13 cellular contexts compared by ENCODE assay signal in genomic region chr7:127404282-127405049, GRCh38. TPM values are rescaled to one million over a fixed set of nuclear protein-coding genes. Genes with fewer than 3 reads are reported as not detected.
DNase-seq lines count a peak whose midpoint lies in the region; ATAC-seq and FAIRE-seq lines count a peak whose summit lies in the region.
"Had no signal": no experiment of that assay in that cellular context is flagged by ENCODE, and none has a peak within 500 bp of the region (broad histone marks: within the 10 kb centered on the region; RNA-seq: fewer than 3 reads in every experiment).

No MANE protein-coding gene starts in this region.

- no peaks in the 10 kb centered on the region for H3K27me3 Mint-ChIP-seq in activated naive CD4-positive, alpha-beta T cell treated with anti-CD3 and anti-CD28 coated beads, Interleukin-2, amount 50 U/mL, for 24 hours
- no peaks in the 10 kb centered on the region for H3K27me3 Mint-ChIP-seq in stimulated activated naive CD8-positive, alpha-beta T cell treated with anti-CD3 and anti-CD28 coated beads, Interleukin-15, Interleukin-2, amounts not matched to agents 100 ng/mL and 50 ng/mL, for 24 hours

- H3K36me3 Mint-ChIP-seq in activated naive CD4-positive, alpha-beta T cell treated with anti-CD3 and anti-CD28 coated beads, Interleukin-2, amount 50 U/mL, for 24 hours: no peaks in the 10 kb centered on the region
- H3K36me3 Mint-ChIP-seq in stimulated activated naive CD8-positive, alpha-beta T cell treated with anti-CD3 and anti-CD28 coated beads, Interleukin-15, Interleukin-2, amounts not matched to agents 100 ng/mL and 50 ng/mL, for 24 hours (ENCODE audit: low read depth): no peaks in the 10 kb centered on the region

- DNase-seq in activated naive CD4-positive, alpha-beta T cell treated with anti-CD3 and anti-CD28 coated beads, Interleukin-2, amount 50 U/mL, for 16 hours: no peak
- DNase-seq in NCI-H2196 (lab: John Stamatoyannopoulos, UW; ENCODE audit: unreplicated experiment) (no peak), H7 (no peak), RCC 7860 (ENCODE audit: low spot score) (no peak)
- DNase-seq: AML-193, foreskin fibroblast, NCI-H226, right lobe of liver, upper lobe of left lung had no signal

- H3K9me3 Mint-ChIP-seq in activated naive CD4-positive, alpha-beta T cell treated with anti-CD3 and anti-CD28 coated beads, Interleukin-2, amount 50 U/mL, for 24 hours: no peaks in the 10 kb centered on the region
- no peaks in the 10 kb centered on the region for H3K9me3 Mint-ChIP-seq in stimulated activated naive CD8-positive, alpha-beta T cell treated with anti-CD3 and anti-CD28 coated beads, Interleukin-15, Interleukin-2, amounts not matched to agents 100 ng/mL and 50 ng/mL, for 24 hours

- no peak for FAIRE-seq in RCC 7860 (lab: Jason Lieb, UNC)

- no peak overlapping the region for H3K4me3 ChIP-seq in H7 (ENCODE audit: insufficient read depth, low read depth, low read length)
- H3K4me3 ChIP-seq: right lobe of liver, upper lobe of left lung had no signal

- ATAC-seq in GM21529 (IDR thresholded peaks at IDR 0.05; ENCODE audit: unreplicated experiment) (peak; percentile 74), HG03280 (IDR thresholded peaks at IDR 0.05; ENCODE audit: unreplicated experiment) (peak; percentile 56)

- H3K4me1 Mint-ChIP-seq in activated naive CD4-positive, alpha-beta T cell treated with anti-CD3 and anti-CD28 coated beads, Interleukin-2, amount 50 U/mL, for 24 hours: peaks cover 46% of the 10 kb centered on the region
- peaks cover 24% of the 10 kb centered on the region for H3K4me1 Mint-ChIP-seq in stimulated activated naive CD8-positive, alpha-beta T cell treated with anti-CD3 and anti-CD28 coated beads, Interleukin-15, Interleukin-2, amounts not matched to agents 100 ng/mL and 50 ng/mL, for 24 hours (ENCODE audit: low read depth)

- H3K27me3 ChIP-seq in H7 (ENCODE audit: control insufficient read depth, insufficient read depth, low read length): peaks cover 3% of the 10 kb centered on the region; the same call in 1 of the 2 replicates
- H3K27me3 ChIP-seq: right lobe of liver, upper lobe of left lung had no signal

- H3K4me3 Mint-ChIP-seq in activated naive CD4-positive, alpha-beta T cell treated with anti-CD3 and anti-CD28 coated beads, Interleukin-2, amount 50 U/mL, for 24 hours: peak overlapping the region; percentile 63
- H3K4me3 Mint-ChIP-seq in stimulated activated naive CD8-positive, alpha-beta T cell treated with anti-CD3 and anti-CD28 coated beads, Interleukin-15, Interleukin-2, amounts not matched to agents 100 ng/mL and 50 ng/mL, for 24 hours: peak overlapping the region; percentile 41

- no peaks in the 10 kb centered on the region for H3K36me3 ChIP-seq in H7 (replicated peaks; ENCODE audit: control insufficient read depth, insufficient read depth, low read length)
- H3K36me3 ChIP-seq: right lobe of liver, upper lobe of left lung had no signal

- peak overlapping the region; percentile 85 for H3K27ac Mint-ChIP-seq in activated naive CD4-positive, alpha-beta T cell treated with anti-CD3 and anti-CD28 coated beads, Interleukin-2, amount 50 U/mL, for 24 hours
- H3K27ac Mint-ChIP-seq in stimulated activated naive CD8-positive, alpha-beta T cell treated with anti-CD3 and anti-CD28 coated beads, Interleukin-15, Interleukin-2, amounts not matched to agents 100 ng/mL and 50 ng/mL, for 24 hours: peak overlapping the region; percentile 62

RNA-seq across cellular contexts. Expression of gene ZNF800, which starts 12.0 kb away (rescaled TPM):
- 2.4 and 4.6 TPM in 2 replicates for total RNA-seq in H7 (2014; rRNA removed; shearing (Covaris generic))
